ENCODE assay signal across 9 cellular contexts in the genomic region with DNA sequence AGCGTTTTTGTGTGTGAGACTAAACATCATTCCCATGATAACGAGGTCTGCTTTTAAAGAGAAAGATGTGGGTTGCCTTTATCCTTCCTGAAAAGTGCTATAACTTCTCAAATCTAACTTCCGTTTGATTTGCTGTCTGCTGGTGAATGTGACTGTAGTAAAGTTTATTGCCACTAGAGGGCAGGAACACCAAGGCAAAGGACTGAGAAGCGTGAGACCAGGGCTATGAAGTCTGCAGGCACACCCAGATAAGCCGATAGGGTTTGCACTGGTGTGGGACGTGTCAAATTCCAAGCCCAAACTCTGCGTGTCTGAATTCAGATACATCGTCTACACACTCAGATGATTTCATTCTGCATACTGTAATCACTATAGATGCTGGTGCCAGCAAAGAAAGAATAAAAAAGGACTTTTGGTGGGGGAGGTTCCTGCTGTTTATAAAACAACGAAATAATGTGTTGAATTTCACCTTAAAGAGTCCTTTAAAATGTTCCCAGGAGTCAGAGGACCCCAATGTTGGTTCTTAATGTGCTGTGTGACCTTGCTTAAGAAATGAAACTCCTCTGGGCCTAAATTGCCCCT.
A peak's percentile ranks its signal among the peaks of the same experiment; 100 is the strongest.
DNase-seq lines count a peak whose midpoint lies in the region; ATAC-seq and TF ChIP-seq lines count a peak whose summit lies in the region.
"Had no signal": no experiment of that assay in that cellular context is flagged by ENCODE, and none has a peak within 500 bp of the region (broad histone marks: within the 10 kb centered on the region; RNA-seq: fewer than 3 reads in every experiment).

No MANE protein-coding gene starts in this region.

- no peak overlapping the region for H2BK15ac ChIP-seq in IMR-90 (ENCODE audit: low read depth, low read length)

- no peak overlapping the region for H3K4me2 ChIP-seq in IMR-90 (ENCODE audit: low read depth, low read length)
- no peak overlapping the region for H3K4me2 ChIP-seq in PC-9
- no peak overlapping the region for H3K4me2 ChIP-seq in fibroblast of lung (ENCODE audit: extremely low read depth, insufficient read depth, low read length)
- H3K4me2 ChIP-seq in neural progenitor cell, result no peak overlapping the region

- H3K18ac ChIP-seq in IMR-90 (ENCODE audit: low read depth, low read length), result no peak overlapping the region

- H3K27ac ChIP-seq in IMR-90 (ENCODE audit: insufficient read depth, low read length) (no peak overlapping the region), PC-9 (no peak overlapping the region), fibroblast of lung (ENCODE audit: insufficient read depth, low read length) (no peak overlapping the region), neural progenitor cell (no peak overlapping the region), upper lobe of left lung (no peak overlapping the region)

- H4K91ac ChIP-seq in IMR-90 (ENCODE audit: insufficient read depth, low read depth, low read length), result no peak overlapping the region

- peaks cover 11% of the 10 kb centered on the region for H3K27me3 Mint-ChIP-seq in neural progenitor cell (ENCODE audit: insufficient read depth, low read depth)

- TF ChIP-seq EP300 in upper lobe of left lung (IDR thresholded peaks at IDR 0.05), result no peak

- H4K5ac ChIP-seq in IMR-90 (ENCODE audit: low read depth, low read length), result no peak overlapping the region

- H3K9me2 ChIP-seq in PC-9 (ENCODE audit: insufficient read depth), result no peaks in the 10 kb centered on the region

- H2BK5ac ChIP-seq in IMR-90 (ENCODE audit: low read depth, low read length, poor library complexity, severe bottlenecking), result no peak overlapping the region

- ATAC-seq in GM21717 (IDR thresholded peaks at IDR 0.05; ENCODE audit: unreplicated experiment), result peak; percentile 79
- ATAC-seq in IMR-90 (ENCODE audit: low read depth), result peak; percentile 97
- ATAC-seq in upper lobe of left lung (ENCODE audit: low FRiP score in 2 of 2), result peak; percentile 83 to 89

- no TSS peak for BruUV-seq in IMR-90 (replicated peaks; lab: Mats Ljungman, UMichigan)
- no TSS peak for BruUV-seq in PC-9 (replicated peaks; lab: Mats Ljungman, UMichigan)

- H3K36me3 Mint-ChIP-seq in neural progenitor cell, result no peaks in the 10 kb centered on the region

- H4K20me1 ChIP-seq in IMR-90 (ENCODE audit: insufficient read depth, low read length) (no peaks in the 10 kb centered on the region), PC-9 (ENCODE audit: insufficient read depth) (no peaks in the 10 kb centered on the region), fibroblast of lung (ENCODE audit: control insufficient read depth, extremely low read depth, insufficient read depth, low read length) (no peaks in the 10 kb centered on the region), neural progenitor cell (ENCODE audit: low read depth) (no peaks in the 10 kb centered on the region)

- H2AK9ac ChIP-seq in IMR-90 (replicated peaks; ENCODE audit: low read depth, low read length, poor library complexity), result no peak overlapping the region

- H3K9ac ChIP-seq in IMR-90 (ENCODE audit: low read depth, low read length) (no peak overlapping the region), fibroblast of lung (ENCODE audit: insufficient read depth, low read length) (no peak overlapping the region), neural progenitor cell (no peak overlapping the region)

- H3K9me3 Mint-ChIP-seq in neural progenitor cell, result no peaks in the 10 kb centered on the region

- intact Hi-C loops in IMR-90 (cut with micrococcal nuclease), result loop anchor here (1.0 to 5.0 kb wide), 2 partner anchors 71 to 1033 kb away; no protein-coding TSS in a partner anchor
- intact Hi-C loops in PC-9 (cut with micrococcal nuclease; ENCODE audit: unreplicated experiment), result loop anchor here (1.0 to 2.0 kb wide), 2 partner anchors 70 to 278 kb away; no protein-coding TSS in a partner anchor

- H3K79me2 ChIP-seq in PC-9 (ENCODE audit: low read depth) (no peaks in the 10 kb centered on the region), fibroblast of lung (ENCODE audit: control insufficient read depth, insufficient read depth, low read length) (no peaks in the 10 kb centered on the region), neural progenitor cell (ENCODE audit: low read depth) (no peaks in the 10 kb centered on the region)

- H3K56ac ChIP-seq in IMR-90 (ENCODE audit: extremely low read depth, insufficient read depth, low read length), result no peak overlapping the region

- H3K4me1 Mint-ChIP-seq in neural progenitor cell, result peaks cover 24% of the 10 kb centered on the region

- no peak overlapping the region for H3K4me3 Mint-ChIP-seq in neural progenitor cell

- no peak overlapping the region for H3K4ac ChIP-seq in IMR-90 (ENCODE audit: low read depth, low read length)

- no peak overlapping the region for H2BK120ac ChIP-seq in IMR-90 (ENCODE audit: low read depth, low read length)

- H3K27ac Mint-ChIP-seq in neural progenitor cell, result peak overlapping the region; percentile 25

- peaks cover 4% of the 10 kb centered on the region for H3K27me3 ChIP-seq in IMR-90 (ENCODE audit: control insufficient read depth, insufficient read depth, low read length)
- H3K27me3 ChIP-seq in PC-9 (ENCODE audit: insufficient read depth, low read depth), result peaks cover 40% of the 10 kb centered on the region
- H3K27me3 ChIP-seq in fibroblast of lung (ENCODE audit: control insufficient read depth, insufficient read depth, low read length), result no peaks in the 10 kb centered on the region
- no peaks in the 10 kb centered on the region for H3K27me3 ChIP-seq in neural progenitor cell
- H3K27me3 ChIP-seq in upper lobe of left lung, result no peaks in the 10 kb centered on the region

- no peak overlapping the region for H4K8ac ChIP-seq in IMR-90 (ENCODE audit: low read depth in 2 of 2, low read length in 2 of 2)

- WGBS in IMR-90 (ENCODE audit: extremely low coverage in 2 of 2, insufficient read length in 1 of 2), 2 experiments, result no CpG with 5 or more reads among the region's 9 CpGs
- WGBS in upper lobe of left lung, 2 donors, result 9 to 10% methylated on average over 9 of the region's 9 CpGs

- H3K9me1 ChIP-seq in IMR-90 (ENCODE audit: insufficient read depth, low read length), result no peaks in the 10 kb centered on the region

- no peaks in the 10 kb centered on the region for H3K79me1 ChIP-seq in IMR-90 (ENCODE audit: low read depth in 1 of 2, low read length in 2 of 2)

- no peaks in the 10 kb centered on the region for H3K36me3 ChIP-seq in IMR-90 (ENCODE audit: control insufficient read depth, insufficient read depth, low read length)
- H3K36me3 ChIP-seq in PC-9 (ENCODE audit: low read depth), result no peaks in the 10 kb centered on the region
- no peaks in the 10 kb centered on the region for H3K36me3 ChIP-seq in fibroblast of lung (ENCODE audit: control insufficient read depth, insufficient read depth, low read length)
- H3K36me3 ChIP-seq in neural progenitor cell, result no peaks in the 10 kb centered on the region
- H3K36me3 ChIP-seq in upper lobe of left lung, result no peaks in the 10 kb centered on the region

- no peak overlapping the region for H2AK5ac ChIP-seq in IMR-90 (ENCODE audit: low read depth, low read length)

- H3F3A ChIP-seq in PC-9 (ENCODE audit: insufficient read depth, low read depth) (no peaks in the 10 kb centered on the region), neural progenitor cell (ENCODE audit: low read depth) (no peaks in the 10 kb centered on the region)

- no peaks in the 10 kb centered on the region for H3K9me3 ChIP-seq in IMR-90 (ENCODE audit: control insufficient read depth, insufficient read depth, low read length)
- no peaks in the 10 kb centered on the region for H3K9me3 ChIP-seq in PC-9 (ENCODE audit: insufficient read depth, low read depth)
- no peaks in the 10 kb centered on the region for H3K9me3 ChIP-seq in fibroblast of lung (ENCODE audit: control insufficient read depth, insufficient read depth, low read depth, low read length)
- no peaks in the 10 kb centered on the region for H3K9me3 ChIP-seq in neural progenitor cell (ENCODE audit: low read depth)
- no peaks in the 10 kb centered on the region for H3K9me3 ChIP-seq in upper lobe of left lung

- CTCF ChIA-PET in IMR-90 (lab: Yijun Ruan, JAX), result interaction anchor here (0.9 to 3.2 kb wide), 2 partner anchors 69 to 70 kb away, joined by 3 to 16 read pairs; no protein-coding TSS in a partner anchor
- CTCF ChIA-PET in PC-9 (lab: Charles Lee), result no interaction called here

- no peak overlapping the region for H3K14ac ChIP-seq in IMR-90 (replicated peaks; ENCODE audit: low read depth, low read length)

- H2AFZ ChIP-seq in IMR-90 (replicated peaks; ENCODE audit: low read length, poor library complexity) (no peak overlapping the region), PC-9 (no peak overlapping the region), fibroblast of lung (ENCODE audit: low read length) (no peak overlapping the region), neural progenitor cell (replicated peaks) (peak overlapping the region; percentile 64)

- no peak overlapping the region for H3K23ac ChIP-seq in IMR-90 (ENCODE audit: low read depth, low read length)

- no peak for TF ChIP-seq POLR2A in IMR-90 (IDR thresholded peaks at IDR 0.05; ENCODE audit: low read depth, low read length)
- no peak for TF ChIP-seq POLR2A in upper lobe of left lung (IDR thresholded peaks at IDR 0.05)

- TF ChIP-seq CTCF in IMR-90 (conservative IDR thresholded peaks at IDR 0.05; ENCODE audit: low read depth, low read length) (peak; percentile 86), PC-9 (conservative IDR thresholded peaks at IDR 0.05) (peak; percentile 92), fibroblast of lung (conservative IDR thresholded peaks at IDR 0.05 in 1 of 2, IDR thresholded peaks at IDR 0.05 in 1 of 2; ENCODE audit: low read depth in 1 of 2, low read length in 2 of 2) (peak; percentile 83 to 84), neural progenitor cell (IDR thresholded peaks at IDR 0.05) (peak; percentile 86), upper lobe of left lung (IDR thresholded peaks at IDR 0.05) (peak; percentile 75 to 92 (median 84))

- POLR2A ChIA-PET in IMR-90 (lab: Charles Lee; ENCODE audit: unreplicated experiment) (no interaction called here), PC-9 (lab: Charles Lee; ENCODE audit: unreplicated experiment) (no interaction called here)

- in situ Hi-C loops in IMR-90 (cut with MboI; ENCODE audit: low sequenced_read_pairs), result no loop called here

- dilution Hi-C loops in IMR-90 (cut with HindIII; ENCODE audit: low sequenced_read_pairs, unreplicated experiment), result no loop called here

- peak; percentile 91 for TF ChIP-seq RAD21 in IMR-90 (IDR thresholded peaks at IDR 0.05; ENCODE audit: low read length)

- DNase-seq in ELR (ENCODE audit: low read depth), result peak; percentile 87
- peak; percentile 83 for DNase-seq in IMR-90
- peak; percentile 60 for DNase-seq in PC-9
- peak; percentile 49 to 69 for DNase-seq in activated T-cell treated with anti-CD3 and anti-CD28 coated beads, Interleukin-2, amount 50 U/mL, for 48 hours
- DNase-seq in fibroblast of lung (ENCODE audit: low read depth in 2 of 2), result peak; percentile 86 to 89
- peak; percentile 84 for DNase-seq in neural progenitor cell (ENCODE audit: low spot score)
- peak in 1 of 2 donors; percentile 54 for DNase-seq in upper lobe of left lung

- no peak overlapping the region for H2BK20ac ChIP-seq in IMR-90 (ENCODE audit: low read depth, low read length)

- H3K4me1 ChIP-seq in IMR-90 (ENCODE audit: control insufficient read depth, insufficient read depth, low read length) (peaks cover 2% of the 10 kb centered on the region; the same call in 1 of the 2 replicates), PC-9 (replicated peaks; ENCODE audit: insufficient read depth) (no peaks in the 10 kb centered on the region), fibroblast of lung (ENCODE audit: control insufficient read depth, extremely low read depth, insufficient read depth, low read length) (peaks cover 2% of the 10 kb centered on the region), neural progenitor cell (no peaks in the 10 kb centered on the region), upper lobe of left lung (peaks cover 0 to 18% (median 5%) of the 10 kb centered on the region in 4 donors)

- no peak overlapping the region for H3K4me3 ChIP-seq in IMR-90 (ENCODE audit: insufficient read depth, low read depth, low read length)
- H3K4me3 ChIP-seq in PC-9, result no peak overlapping the region
- H3K4me3 ChIP-seq in fibroblast of lung (replicated peaks in 1 of 4; ENCODE audit: control extremely low read depth in 1 of 4, insufficient read depth in 1 of 4, low read depth in 3 of 4, low read length in 4 of 4), result no peak overlapping the region
- no peak overlapping the region for H3K4me3 ChIP-seq in neural progenitor cell
- no peak overlapping the region for H3K4me3 ChIP-seq in upper lobe of left lung
- H3K4me3 ChIP-seq: skin epidermis had no signal
